In the genomic region with DNA sequence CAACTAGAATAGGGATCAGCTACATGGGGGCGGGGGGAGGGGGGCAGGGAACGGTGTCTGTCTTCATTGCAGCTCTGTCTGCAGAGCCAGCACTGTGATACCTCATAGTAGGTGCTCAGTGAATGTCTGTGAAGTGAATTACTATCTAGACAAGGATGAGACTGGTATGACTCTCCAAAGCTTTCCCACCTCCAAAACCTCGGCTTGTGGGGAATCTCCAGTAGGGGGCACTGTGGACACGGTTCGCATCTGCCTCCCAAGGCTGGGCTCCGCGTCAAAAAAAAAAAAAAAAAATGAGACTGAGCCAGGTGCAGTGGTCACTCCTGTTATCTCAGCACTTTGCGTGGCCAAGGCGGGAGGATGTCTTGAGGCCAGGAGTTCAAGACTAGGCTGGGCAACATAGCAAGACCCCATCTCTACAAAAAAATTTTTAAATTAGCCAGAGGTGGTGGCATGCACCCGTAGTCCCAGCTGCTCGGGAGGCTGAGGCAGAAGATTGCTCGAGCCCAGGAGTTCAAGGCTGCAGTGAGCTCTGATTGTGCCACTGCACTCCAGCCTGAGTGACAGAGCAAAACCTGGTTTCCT, we compare ENCODE assay signal across 8 cellular contexts. TPM values are rescaled to one million over a fixed set of nuclear protein-coding genes. Genes with fewer than 3 reads are reported as not detected.
DNase-seq lines count a peak whose midpoint lies in the region; ATAC-seq, FAIRE-seq and TF ChIP-seq lines count a peak whose summit lies in the region.

No MANE protein-coding gene starts in this region.

- DNase-seq in NCI-H1417 (lab: John Stamatoyannopoulos, UW) (peak in 2 of 3 experiments; percentile 11 to 34), NCI-H1417 treated with DMSO at 0.1 percent for 48 hours (lab: John Stamatoyannopoulos, UW) (no peak), NB4 (ENCODE audit: low read depth) (peak; percentile 77), ascending aorta (ENCODE audit: low spot score in 2 of 2) (peak in 1 of 2 donors; percentile 77), kidney (no peak), stromal cell of bone marrow (ENCODE audit: low read depth) (peak; percentile 44), NCI-H446 treated with DMSO at 0.1 percent for 48 hours (lab: John Stamatoyannopoulos, UW) (no peak)

- no peak for FAIRE-seq in kidney (lab: Jason Lieb, UNC)

- H3K4me1 ChIP-seq in ascending aorta (peaks cover 11 to 24% of the 10 kb centered on the region in 2 donors), kidney (ENCODE audit: control insufficient read depth in 1 of 2, insufficient read depth in 1 of 2, low read depth in 1 of 2, low read length in 2 of 2) (no peaks in the 10 kb centered on the region)

- no peak for ATAC-seq in GM19324 (IDR thresholded peaks at IDR 0.05; ENCODE audit: low FRiP score, unreplicated experiment)

- no peaks in the 10 kb centered on the region for H3K27me3 ChIP-seq in ascending aorta

- TF ChIP-seq POLR2A in NB4 (IDR thresholded peaks at IDR 0.05; ENCODE audit: extremely low read depth, insufficient read length), result no peak

- H3K9me3 ChIP-seq in ascending aorta, result no peaks in the 10 kb centered on the region
- H3K9me3 ChIP-seq in kidney (ENCODE audit: control insufficient read depth in 1 of 2, low read length in 2 of 2), result no peaks in the 10 kb centered on the region

- TF ChIP-seq CTCF in NB4 (IDR thresholded peaks at IDR 0.05; ENCODE audit: low read depth, low read length) (peak; percentile 93), ascending aorta (IDR thresholded peaks at IDR 0.05) (peak; percentile 60 to 73 (median 67)), kidney (IDR thresholded peaks at IDR 0.05; ENCODE audit: borderline replicate concordance, extremely low read depth, insufficient read depth) (peak; percentile 38)

- intact Hi-C loops in ascending aorta (cut with DNase I), result loop anchor here (1.0 kb wide), 1 partner anchor 43 kb away; no protein-coding TSS in a partner anchor
- intact Hi-C loops in kidney (cut with DNase I), result no loop called here

- H3K4me3 ChIP-seq in NB4 (ENCODE audit: low read depth, low read length), result no peak overlapping the region
- no peak overlapping the region for H3K4me3 ChIP-seq in ascending aorta
- no peak overlapping the region for H3K4me3 ChIP-seq in kidney (ENCODE audit: low read length in 2 of 2)

- H3K9ac ChIP-seq in kidney (ENCODE audit: low read length in 2 of 2), result no peak overlapping the region

- peaks cover 9 to 18% of the 10 kb centered on the region in 2 donors for H3K36me3 ChIP-seq in ascending aorta
- H3K36me3 ChIP-seq in kidney (ENCODE audit: control insufficient read depth in 1 of 2, insufficient read depth in 2 of 2, low read length in 2 of 2), result no peaks in the 10 kb centered on the region

- peak overlapping the region in 1 of 2 donors; percentile 48 for H3K27ac ChIP-seq in ascending aorta
- H3K27ac ChIP-seq in kidney (ENCODE audit: low read depth in 2 of 2, low read length in 2 of 2), result no peak overlapping the region

RNA-seq across cellular contexts. Expression of gene TRIM56, which starts 9.6 kb away (rescaled TPM):
- 29.6 TPM for total RNA-seq in ascending aorta
- 54.5 TPM for total RNA-seq in kidney
- 6.9 TPM for polyA plus RNA-seq in kidney (ENCODE audit: insufficient read depth, low read depth, low replicate concordance)

RNA-seq across cellular contexts. Expression of gene SERPINE1, which starts 32.0 kb away (rescaled TPM):
- 1,267 TPM for total RNA-seq in ascending aorta
- 9.9 TPM for total RNA-seq in kidney
- polyA plus RNA-seq in kidney (ENCODE audit: insufficient read depth, low read depth, low replicate concordance), result 3.5 TPM

RNA-seq across cellular contexts. Expression of gene AP1S1, which starts 59.4 kb away (rescaled TPM):
- total RNA-seq in ascending aorta (77.4 TPM), kidney (50.4 TPM)
- polyA plus RNA-seq in kidney (ENCODE audit: insufficient read depth, low read depth, low replicate concordance), result 133 TPM

Comparison
In these comparisons a context has a peak if more than half of its experiments do, and no peak if none do; other contexts are left out.
1. DNase-seq: peak in NCI-H1417 (2 of 3), NB4 (single experiment) and stromal cell of bone marrow (single experiment); none in NCI-H1417 treated with DMSO at 0.1 percent for 48 hours (single experiment), kidney (single experiment) and NCI-H446 treated with DMSO at 0.1 percent for 48 hours (single experiment).
2. CTCF ChIP-seq: peak in every context shown above with its lines; median percentile 93 in NB4; 67 in ascending aorta; 38 in kidney.
3. RNA of gene SERPINE1, which starts 32.0 kb away (total RNA-seq): 1,267 TPM in ascending aorta (single experiment); 9.9 TPM in kidney (single experiment); every median in the first group is over 100 times any median in the second.